ENCODE assay signal across 8 cellular contexts in the genomic region with DNA sequence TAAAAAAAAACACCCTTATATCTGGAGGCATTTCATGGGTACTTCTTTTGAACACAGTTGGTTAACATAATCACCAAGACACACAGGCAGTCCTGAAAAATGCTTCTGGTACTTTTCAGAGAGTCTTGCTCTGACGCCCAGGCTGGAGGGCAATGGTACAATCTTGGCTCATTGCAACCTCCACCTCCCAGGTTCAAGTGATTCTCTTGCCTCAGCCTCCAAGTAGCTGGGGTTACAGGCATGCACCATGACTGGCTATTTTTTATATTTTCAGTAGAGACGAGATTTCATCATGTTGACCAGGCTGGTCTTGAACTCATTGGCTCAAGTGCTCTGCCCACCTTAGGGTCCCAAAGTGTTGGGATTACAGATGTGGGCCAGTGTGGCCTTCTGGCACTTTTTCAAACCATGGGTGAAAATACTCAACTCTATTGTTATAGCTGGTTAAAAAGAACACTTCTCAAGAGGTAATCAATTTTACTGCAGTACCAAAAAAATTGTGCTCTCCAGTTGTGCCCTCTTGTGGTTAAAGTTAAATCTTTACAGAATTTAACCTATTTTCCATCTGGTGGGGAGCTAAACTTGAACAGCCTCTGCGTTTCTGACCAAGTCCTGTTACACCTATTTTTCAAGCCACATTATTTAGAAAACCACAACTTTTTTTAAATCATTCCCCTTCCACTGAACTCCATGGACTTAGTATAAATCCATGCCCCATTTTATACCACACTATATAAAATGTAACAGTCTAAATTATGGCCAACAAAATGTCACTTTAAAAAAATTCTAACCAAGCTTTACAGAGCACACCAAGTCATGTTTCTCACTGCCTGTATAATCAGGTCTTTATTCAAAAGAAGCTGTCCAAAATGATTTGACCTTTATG. TPM values are rescaled to one million over a fixed set of nuclear protein-coding genes. Genes with fewer than 3 reads are reported as not detected.
DNase-seq lines count a peak whose midpoint lies in the region; ATAC-seq and TF ChIP-seq lines count a peak whose summit lies in the region.

No MANE protein-coding gene starts in this region.

- peaks cover 71 to 75% (median 72%) of the 10 kb centered on the region in 3 donors for H3K4me1 Mint-ChIP-seq in T-cell

- peaks cover 71% of the 10 kb centered on the region for H3F3A ChIP-seq in GM23248 (ENCODE audit: insufficient read depth)

- H3K9me3 Mint-ChIP-seq in T-cell, result no peaks in the 10 kb centered on the region

- H3K36me3 ChIP-seq in GM23248 (ENCODE audit: low read depth) (peaks cover 64% of the 10 kb centered on the region), esophagus squamous epithelium (peaks cover 14 to 76% (median 35%) of the 10 kb centered on the region in 3 donors)

- H3K4me1 ChIP-seq in GM23248 (ENCODE audit: insufficient read depth), result peaks cover 12% of the 10 kb centered on the region
- peaks cover 19 to 69% (median 36%) of the 10 kb centered on the region in 3 donors for H3K4me1 ChIP-seq in esophagus squamous epithelium

- 12 to 21% methylated on average over 3 of the region's 3 CpGs for WGBS in GM23248 (ENCODE audit: low coverage in 1 of 2, low lambda C conversion rate in 2 of 2, missing lambda C conversion rate in 2 of 2), 2 experiments
- 42 to 46% methylated on average over 3 of the region's 3 CpGs for WGBS in esophagus squamous epithelium, 2 donors

- H3K79me2 ChIP-seq in GM23248 (ENCODE audit: insufficient read depth), result peaks cover 60% of the 10 kb centered on the region

- H3K27ac Mint-ChIP-seq in T-cell, result peak overlapping the region; percentile 73 to 97

- H3K9me2 ChIP-seq in GM23248 (ENCODE audit: insufficient read depth), result no peaks in the 10 kb centered on the region

- peaks cover 51% of the 10 kb centered on the region for H3K36me3 Mint-ChIP-seq in T-cell

- DNase-seq in AML-193 (lab: John Stamatoyannopoulos, UW), result peak; percentile 34 to 41
- peak; percentile 64 for DNase-seq in GM23248
- DNase-seq in T-cell, result peak in 4 of 34 experiments; percentile 7 to 20 (median 18)
- DNase-seq in esophagus squamous epithelium (lab: John Stamatoyannopoulos, UW), result no peak
- peak; percentile 15 for DNase-seq in smooth muscle cell of the brain vasculature (ENCODE audit: low read depth, low spot score)
- no peak for DNase-seq in NCI-H1092 (lab: John Stamatoyannopoulos, UW)

- H3K4me2 ChIP-seq in GM23248 (ENCODE audit: unreplicated experiment), result no peak overlapping the region

- no peaks in the 10 kb centered on the region for H3K27me3 Mint-ChIP-seq in T-cell

- H3K27me3 ChIP-seq in GM23248 (replicated peaks; ENCODE audit: insufficient read depth), result no peaks in the 10 kb centered on the region
- H3K27me3 ChIP-seq in esophagus squamous epithelium, result no peaks in the 10 kb centered on the region

- no peak overlapping the region for H2AFZ ChIP-seq in GM23248

- TF ChIP-seq POLR2A in esophagus squamous epithelium (IDR thresholded peaks at IDR 0.05), result no peak

- in situ Hi-C loops in GM23248 (cut with MboI), result no loop called here

- intact Hi-C loops in esophagus squamous epithelium (cut with DNase I), result loop anchor here (5.0 kb wide), 1 partner anchor 111 kb away; the partner anchor contains the start of gene MAP2K1

- ATAC-seq in T-cell (replicated peaks in 1 of 4) (no peak), GM18867 (IDR thresholded peaks at IDR 0.05; ENCODE audit: unreplicated experiment) (no peak), HG03469 (IDR thresholded peaks at IDR 0.05; ENCODE audit: unreplicated experiment) (no peak)

- POLR2A ChIA-PET in T-cell (lab: Charles Lee), result interaction anchor here (0.5 to 0.7 kb wide), 4 partner anchors 12 to 894 kb away, joined by 3 to 7 read pairs (median 4); no protein-coding TSS in a partner anchor

- H3K4me3 Mint-ChIP-seq in T-cell, result peak overlapping the region in 2 of 3 donors; percentile 96 to 97

- CTCF ChIA-PET in T-cell (lab: Charles Lee), result interaction anchor here (0.6 to 3.6 kb wide), 19 partner anchors 9 to 1790 kb away, joined by 3 to 40 read pairs (median 5); partner anchors contain the start of genes DIS3L (in 1 of the 2), MAP2K1 (in 1 of the 2) and TIPIN (in 1 of the 2)

- peak in 4 of 6 experiments; percentile 11 to 44 (median 32) for TF ChIP-seq CTCF in esophagus squamous epithelium (IDR thresholded peaks at IDR 0.05)

- H3K9ac ChIP-seq in GM23248, result peak overlapping the region; percentile 38; the same call in 1 of the 2 replicates

- H3K27ac ChIP-seq in GM23248, result peak overlapping the region; percentile 46
- peak overlapping the region; percentile 11 to 95 (median 94) for H3K27ac ChIP-seq in esophagus squamous epithelium

- 0 out of 2 replicates have a peak, but pooled peaks cover 11% of the 10 kb centered on the region for H4K20me1 ChIP-seq in GM23248 (ENCODE audit: insufficient read depth)

- H3K4me3 ChIP-seq in GM23248, result no peak overlapping the region
- H3K4me3 ChIP-seq in esophagus squamous epithelium, result no peak overlapping the region

- H3K9me3 ChIP-seq in GM23248 (ENCODE audit: low read depth), result no peaks in the 10 kb centered on the region
- H3K9me3 ChIP-seq in esophagus squamous epithelium, result no peaks in the 10 kb centered on the region

RNA-seq across cellular contexts. Expression of gene SNAPC5, which starts 1.2 kb away (rescaled TPM):
- total RNA-seq in GM23248 (2014; rRNA removed; shearing (Covaris generic)), result 5.3 and 17.6 TPM in 2 replicates
- polyA plus RNA-seq in GM23248 (2016; fragmentation: Nextera tagmentation; extraction: Ambion mirVana), result 22.0 and 23.2 TPM in 2 replicates
- total RNA-seq in T-cell, result 10 to 100 TPM; 23.4 to 37.5 (median 34.0) TPM
- 10 to 100 TPM in 3 of 4 donors, 1 to 10 TPM in 1; 7.8 to 31.1 (median 16.7) TPM for total RNA-seq in esophagus squamous epithelium

RNA-seq across cellular contexts. Expression of gene RPL4, which starts 5.9 kb away (rescaled TPM):
- 3,244 and 3,721 TPM in 2 replicates for total RNA-seq in GM23248 (2014; rRNA removed; shearing (Covaris generic))
- polyA plus RNA-seq in GM23248 (2016; fragmentation: Nextera tagmentation; extraction: Ambion mirVana), result 915 and 943 TPM in 2 replicates
- total RNA-seq in T-cell, result 1,000 to 10,000 TPM; 3,314 to 3,887 (median 3,346) TPM
- 1,000 to 10,000 TPM; 2,279 to 4,532 (median 3,529) TPM for total RNA-seq in esophagus squamous epithelium

RNA-seq across cellular contexts. Expression of gene ZWILCH, which starts 6.4 kb away (rescaled TPM):
- total RNA-seq in GM23248 (2014; rRNA removed; shearing (Covaris generic)), result 20.6 and 31.5 TPM in 2 replicates
- 20.7 and 23.9 TPM in 2 replicates for polyA plus RNA-seq in GM23248 (2016; fragmentation: Nextera tagmentation; extraction: Ambion mirVana)
- total RNA-seq in T-cell (1 to 10 TPM; 4.9 to 9.2 (median 6.2) TPM), esophagus squamous epithelium (10 to 100 TPM in 2 of 4 donors, 1 to 10 TPM in 2; 4.5 to 21.2 (median 11.4) TPM)

Comparison
In these comparisons a context has a peak if more than half of its experiments do, and no peak if none do; other contexts are left out.
1. DNase-seq: peak in AML-193 (2 of 2), GM23248 (single experiment) and smooth muscle cell of the brain vasculature (single experiment); none in esophagus squamous epithelium (single experiment) and NCI-H1092 (single experiment).